Comparison of ENCODE assay signal across 17 cellular contexts in the genomic region with DNA sequence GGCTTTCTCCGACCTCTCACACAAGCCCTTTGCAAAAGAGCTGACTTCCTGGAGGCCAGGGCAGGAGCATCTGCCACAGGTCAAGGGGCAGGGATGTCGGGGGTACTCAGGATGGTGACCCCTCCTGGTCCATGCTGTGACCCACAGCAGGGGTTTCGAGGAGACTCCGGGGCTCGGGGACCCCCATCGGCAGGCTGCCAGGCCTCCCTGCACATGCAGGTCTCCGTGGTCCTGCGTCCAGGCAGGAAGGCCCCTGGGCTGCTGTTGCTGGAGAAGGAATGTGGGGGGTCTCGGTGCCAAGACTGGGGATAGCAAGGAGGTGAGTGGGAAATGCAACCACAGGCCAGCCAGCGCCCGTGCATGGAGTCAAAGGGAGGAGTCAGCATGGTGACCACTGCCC.
"Had no signal": no experiment of that assay in that cellular context is flagged by ENCODE, and none has a peak within 500 bp of the region (broad histone marks: within the 10 kb centered on the region; RNA-seq: fewer than 3 reads in every experiment).

No MANE protein-coding gene starts in this region.

- H3K9me3 ChIP-seq: neutrophil, thyroid gland, upper lobe of left lung, uterus had no signal

- H3K27me3 Mint-ChIP-seq: natural killer cell treated with Interleukin-12 subunit alpha and Interleukin-12 subunit beta and Interleukin-15 and Interleukin-18, amount 100 ng/mL, for 72 hours had no signal

- H3K36me3 ChIP-seq: thyroid gland, uterus had no signal

- ATAC-seq: left cardiac atrium; left ventricle myocardium superior; natural killer cell treated with Interleukin-12 subunit alpha and Interleukin-12 subunit beta and Interleukin-15 and Interleukin-18, amount 100 ng/mL, for 72 hours had no signal

- H3K27me3 ChIP-seq: neutrophil, thyroid gland, upper lobe of left lung, uterus had no signal

- DNase-seq: effector memory CD4-positive, alpha-beta T cell; kidney; left cardiac atrium; left ventricle myocardium superior; mesenchymal stem cell; midbrain; stimulated activated CD4-positive, alpha-beta T cell treated with anti-CD3 and anti-CD28 coated beads, Interleukin-2, amount 100 ng/mL, for 48 hours; stimulated activated naive CD4-positive, alpha-beta T cell treated with Interleukin-2 at 50 U/mL for 16 hours; upper lobe of left lung; uterus had no signal

- H3K36me3 Mint-ChIP-seq: natural killer cell treated with Interleukin-12 subunit alpha and Interleukin-12 subunit beta and Interleukin-15 and Interleukin-18, amount 100 ng/mL, for 72 hours had no signal

- H3K9me3 Mint-ChIP-seq: natural killer cell treated with Interleukin-12 subunit alpha and Interleukin-12 subunit beta and Interleukin-15 and Interleukin-18, amount 100 ng/mL, for 72 hours had no signal

- FAIRE-seq: endometrium, frontal cortex, kidney had no signal

- H3K4me3 ChIP-seq: lung, smooth muscle cell, thyroid gland, upper lobe of left lung, uterus had no signal

- H3K4me1 ChIP-seq: upper lobe of left lung, uterus had no signal

- H3K4me2 ChIP-seq: smooth muscle cell had no signal

- H3K27ac ChIP-seq: neutrophil, upper lobe of left lung, uterus had no signal

- H3K27ac Mint-ChIP-seq: natural killer cell treated with Interleukin-12 subunit alpha and Interleukin-12 subunit beta and Interleukin-15 and Interleukin-18, amount 100 ng/mL, for 72 hours had no signal

- H3K4me3 Mint-ChIP-seq: natural killer cell treated with Interleukin-12 subunit alpha and Interleukin-12 subunit beta and Interleukin-15 and Interleukin-18, amount 100 ng/mL, for 72 hours had no signal
